ENCODE assay signal across 8 cellular contexts in the genomic region with DNA sequence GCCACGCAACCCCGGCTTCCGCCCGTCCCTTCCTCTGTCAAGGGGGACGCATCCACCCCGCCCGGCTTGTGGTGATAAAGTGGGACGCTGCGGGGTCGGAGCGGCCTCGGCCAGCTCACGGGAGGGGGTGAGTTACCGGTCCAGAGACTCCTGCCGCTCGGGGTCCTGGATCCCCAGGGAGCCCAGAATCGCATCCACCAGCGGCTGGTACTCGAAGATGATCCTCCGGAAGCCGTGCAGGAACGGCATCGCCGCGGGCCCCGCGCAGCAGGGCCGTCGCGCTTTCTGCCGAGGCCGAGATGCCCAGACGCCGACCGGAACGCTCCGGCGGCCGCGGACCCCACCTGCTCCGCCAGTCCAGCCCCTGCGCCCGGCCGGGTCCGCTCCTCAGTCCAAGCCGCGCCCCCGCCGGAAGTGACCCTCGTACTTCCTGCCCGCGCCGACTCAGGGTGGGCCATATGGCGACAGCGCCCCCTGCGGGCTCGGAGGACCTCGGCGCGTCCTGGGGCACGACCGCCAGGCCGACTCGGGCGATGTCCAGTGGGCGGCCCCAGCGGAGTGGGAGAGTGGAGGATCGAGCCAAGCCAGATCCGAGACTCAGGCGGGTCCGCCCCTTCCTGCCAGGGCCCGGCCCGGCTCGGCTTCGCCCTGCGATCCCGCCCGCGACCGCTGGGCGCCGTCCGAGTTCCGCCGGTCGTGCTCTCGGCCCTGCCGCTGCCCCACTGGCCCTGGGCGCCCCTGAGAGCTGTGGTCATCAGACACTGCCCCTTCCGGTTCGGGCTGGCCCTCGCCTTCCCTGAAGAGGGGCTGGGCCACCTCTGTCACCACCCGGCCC. TPM values are rescaled to one million over a fixed set of nuclear protein-coding genes. Genes with fewer than 3 reads are reported as not detected.
DNase-seq lines count a peak whose midpoint lies in the region; ATAC-seq, FAIRE-seq and TF ChIP-seq lines count a peak whose summit lies in the region.

Gene ASB6, minus strand, starts transcription at position 401 of the 835 bp plus-strand sequence. Its CDS starts 152 bp downstream, at position 249.

- WGBS in spleen, 5 donors = 0% methylated on average over 20 to 93 of the region's 93 CpGs

- H3K4me1 ChIP-seq in spleen = peaks cover 15 to 57% (median 38%) of the 10 kb centered on the region in 6 donors

- peaks cover 0 to 7% (median 0%) of the 10 kb centered on the region in 3 donors for H3K36me3 Mint-ChIP-seq in immature natural killer cell

- DNase-seq in AG04449 (ENCODE audit: low read depth, low spot score) (peak; percentile 69), NCI-H2227 (lab: John Stamatoyannopoulos, UW; ENCODE audit: unreplicated experiment) (peak; percentile 95), bronchial epithelial cell (ENCODE audit: low read depth) (peak; percentile 77), immature natural killer cell (peak; percentile 95 to 97 (median 96)), spleen (peak; percentile 99)

- H3K4me3 ChIP-seq in AG04449 (ENCODE audit: low read depth, low read length) (peak within 1 kb of the TSS; percentile 87), WI38 (ENCODE audit: low read depth, low read length) (peak within 1 kb of the TSS; percentile 97), bronchial epithelial cell (ENCODE audit: low read depth, low read length) (peak within 1 kb of the TSS; percentile 96), spleen (peak within 1 kb of the TSS; percentile 67 to 98 (median 94))

- TF ChIP-seq CTCF in AG04449 (IDR thresholded peaks at IDR 0.05; ENCODE audit: insufficient read depth, low read length, missing control alignments) (peak; percentile 89), WI38 (IDR thresholded peaks at IDR 0.05; ENCODE audit: low read depth, low read length) (peak; percentile 98), bronchial epithelial cell (IDR thresholded peaks at IDR 0.05; ENCODE audit: insufficient read depth, low read length, severe bottlenecking) (peak; percentile 95), spleen (IDR thresholded peaks at IDR 0.05 in 8 of 11, conservative IDR thresholded peaks at IDR 0.05 in 3 of 11) (peak; percentile 100)

- CTCF ChIA-PET in AG04449 (lab: Yijun Ruan, JAX) = interaction anchor here (0.6 to 14.5 kb wide), 29 partner anchors 10 to 518 kb away, joined by 3 to 267 read pairs (median 4); partner anchors contain the start of gene NTMT1

- ATAC-seq in GM18861 (IDR thresholded peaks at IDR 0.05; ENCODE audit: unreplicated experiment) (peak; percentile 81), HG03103 (IDR thresholded peaks at IDR 0.05; ENCODE audit: low read depth, unreplicated experiment) (peak; percentile 85)

- H3K4me1 Mint-ChIP-seq in immature natural killer cell = peaks cover 23 to 28% of the 10 kb centered on the region in 2 donors

- FAIRE-seq in bronchial epithelial cell (lab: Jason Lieb, UNC) = no peak

- H3K36me3 ChIP-seq in bronchial epithelial cell (ENCODE audit: control insufficient read depth, insufficient read depth, low read length) (peaks cover 11% of the 10 kb centered on the region), spleen (peaks cover 0 to 30% (median 26%) of the 10 kb centered on the region in 6 donors)

- H3K9me3 ChIP-seq in spleen = no peaks in the 10 kb centered on the region

- intact Hi-C loops in spleen (cut with DNase I; ENCODE audit: low total_unique reads) = loop anchor here (10.0 kb wide), 1 partner anchor 143 kb away; no protein-coding TSS in a partner anchor

- peak within 1 kb of the TSS; percentile 61 to 87 (median 82) for H3K27ac Mint-ChIP-seq in immature natural killer cell

- H3K27me3 Mint-ChIP-seq in immature natural killer cell (ENCODE audit: low read depth in 3 of 3) = peaks cover 2 to 11% (median 8%) of the 10 kb centered on the region in 3 donors

- H3K27ac ChIP-seq in spleen = peak within 1 kb of the TSS; percentile 80 to 92 (median 88)

- H3K27me3 ChIP-seq in bronchial epithelial cell (ENCODE audit: control insufficient read depth, insufficient read depth, low read length) = no peaks in the 10 kb centered on the region
- no peaks in the 10 kb centered on the region for H3K27me3 ChIP-seq in spleen (replicated peaks in 1 of 7)

- POLR2A ChIA-PET in AG04449 (lab: Yijun Ruan, JAX) = interaction anchor here (0.6 kb wide), 1 partner anchor 146 kb away, joined by 3 read pairs; no protein-coding TSS in a partner anchor

- H3K9me3 Mint-ChIP-seq in immature natural killer cell = no peaks in the 10 kb centered on the region

- peak in 2 of 3 donors; percentile 36 to 55 for TF ChIP-seq POLR2A in spleen (IDR thresholded peaks at IDR 0.05)

- H3K4me3 Mint-ChIP-seq in immature natural killer cell = peak within 1 kb of the TSS; percentile 79 to 86 (median 83)

RNA-seq across cellular contexts. Expression of gene ASB6, which starts in this region (rescaled TPM):
- total RNA-seq in bronchial epithelial cell (6.1 and 9.2 TPM in 2 replicates), spleen (10 to 100 TPM; 17.2 to 30.8 (median 22.3) TPM)
- polyA plus RNA-seq in immature natural killer cell (10 to 100 TPM; 13.9 to 26.6 (median 19.9) TPM), spleen (10 to 100 TPM; 11.5 to 23.2 (median 17.8) TPM)

Comparison
In these comparisons a context has a peak if more than half of its experiments do, and no peak if none do; other contexts are left out.
1. Peak in every context shown above with its lines: DNase-seq, ATAC-seq, H3K4me3 ChIP-seq and H3K27ac ChIP-seq.